ENCODE assay signal across 16 cellular contexts in genomic region chr1:233261615-233262168, GRCh38. TPM values are rescaled to one million over a fixed set of nuclear protein-coding genes. Genes with fewer than 3 reads are reported as not detected.
A peak's percentile ranks its signal among the peaks of the same experiment; 100 is the strongest.
DNase-seq lines count a peak whose midpoint lies in the region; ATAC-seq, FAIRE-seq and TF ChIP-seq lines count a peak whose summit lies in the region.
"Had no signal": no experiment of that assay in that cellular context is flagged by ENCODE, and none has a peak within 500 bp of the region (broad histone marks: within the 10 kb centered on the region; RNA-seq: fewer than 3 reads in every experiment).

No MANE protein-coding gene starts in this region.

- no peaks in the 10 kb centered on the region for H4K20me1 ChIP-seq in HepG2 (ENCODE audit: insufficient read depth, low read length)

- H3K4me2 ChIP-seq in HepG2 (ENCODE audit: low read depth, low read length) = peak overlapping the region; percentile 20; the same call in 1 of the 2 replicates

- TF ChIP-seq POLR2A in HepG2 (IDR thresholded peaks at IDR 0.05; ENCODE audit: insufficient read depth in 1 of 2, low read depth in 2 of 2, low read length in 2 of 2) = no peak

- intact Hi-C loops in HepG2 (cut with micrococcal nuclease; ENCODE audit: unreplicated experiment) = no loop called here

- H3K4me1 Mint-ChIP-seq in activated naive CD8-positive, alpha-beta T cell treated with anti-CD3 and anti-CD28 coated beads for 36 hours = peaks cover 4% of the 10 kb centered on the region

- in situ Hi-C loops in HepG2 (cut with HindIII; ENCODE audit: extremely low pct_ligation_motif_present, low pct_unique_long_range_greater_than_20kb) = no loop called here

- TF ChIP-seq EP300 in HepG2 (IDR thresholded peaks at IDR 0.05; ENCODE audit: low read depth in 2 of 2, low read length in 2 of 2) (no peak), HepG2 (CRISPR knock-in tag; IDR thresholded peaks at IDR 0.05; ENCODE audit: borderline replicate concordance) (no peak)

- H3K27me3 Mint-ChIP-seq in activated naive CD8-positive, alpha-beta T cell treated with anti-CD3 and anti-CD28 coated beads for 36 hours = no peaks in the 10 kb centered on the region
- H3K27me3 Mint-ChIP-seq: CD4-positive, alpha-beta memory T cell; dendritic cell treated with granulocyte-macrophage colony-stimulating factor and Interleukin-4, amounts not matched to agents 40 ng/mL and 50 ng/mL, for 4 days had no signal

- no peaks in the 10 kb centered on the region for H3K9me3 Mint-ChIP-seq in activated naive CD8-positive, alpha-beta T cell treated with anti-CD3 and anti-CD28 coated beads for 36 hours
- H3K9me3 Mint-ChIP-seq: CD4-positive, alpha-beta memory T cell; dendritic cell treated with granulocyte-macrophage colony-stimulating factor and Interleukin-4, amounts not matched to agents 40 ng/mL and 50 ng/mL, for 4 days had no signal

- peaks cover 12% of the 10 kb centered on the region for H3K4me1 ChIP-seq in HepG2 (ENCODE audit: insufficient read depth, low read length)
- H3K4me1 ChIP-seq: sigmoid colon had no signal

- CTCF ChIA-PET in HepG2 (lab: Yijun Ruan, JAX; ENCODE audit: low intra/inter-chr PET ratio, low total read pairs) = no interaction called here

- H3K36me3 ChIP-seq in HepG2 (replicated peaks in 1 of 2; ENCODE audit: control insufficient read depth in 1 of 2, insufficient read depth in 2 of 2, low read length in 2 of 2) = no peaks in the 10 kb centered on the region
- H3K36me3 ChIP-seq: MG63 had no signal

- no peaks in the 10 kb centered on the region for H3K9me3 ChIP-seq in HepG2 (ENCODE audit: low read length)
- H3K9me3 ChIP-seq: MG63, sigmoid colon, thoracic aorta had no signal

- 67% methylated on average over 7 of the region's 8 CpGs for WGBS in HepG2 (ENCODE audit: low lambda C conversion rate)

- POLR2A ChIA-PET in HepG2 (lab: Yijun Ruan, JAX) = no interaction called here

- no peak overlapping the region for H3K27ac Mint-ChIP-seq in activated naive CD8-positive, alpha-beta T cell treated with anti-CD3 and anti-CD28 coated beads for 36 hours
- H3K27ac Mint-ChIP-seq: dendritic cell treated with granulocyte-macrophage colony-stimulating factor and Interleukin-4, amounts not matched to agents 40 ng/mL and 50 ng/mL, for 4 days had no signal

- DNase-seq in HepG2 (ENCODE audit: low spot score) (no peak), hippocampal formation (lab: John Stamatoyannopoulos, UW) (no peak), globus pallidus (ENCODE audit: low spot score) (no peak), ecto neural progenitor cell (ENCODE audit: low spot score) (no peak)
- no peak for DNase-seq in activated naive CD8-positive, alpha-beta T cell treated with anti-CD3 and anti-CD28 coated beads for 36 hours
- DNase-seq: activated CD8-positive, alpha-beta memory T cell treated with anti-CD3 and anti-CD28 coated beads for 24 hours; CD4-positive, alpha-beta memory T cell; GM23248; MG63; NCI-H345; sigmoid colon had no signal

- H3K27me3 ChIP-seq in HepG2 (ENCODE audit: control insufficient read depth in 1 of 2, insufficient read depth in 2 of 2, low read length in 2 of 2) = no peaks in the 10 kb centered on the region; a peak in 2 of 5 replicates
- H3K27me3 ChIP-seq: MG63, sigmoid colon had no signal

- no peak overlapping the region for H3K27ac ChIP-seq in HepG2 (ENCODE audit: extremely low read length, insufficient read depth, low read length)
- H3K27ac ChIP-seq: GM23248, sigmoid colon, thoracic aorta had no signal

- peaks cover 41% of the 10 kb centered on the region for H3K36me3 Mint-ChIP-seq in activated naive CD8-positive, alpha-beta T cell treated with anti-CD3 and anti-CD28 coated beads for 36 hours

- H3K9ac ChIP-seq in HepG2 (ENCODE audit: insufficient read depth, low read depth, low read length) = no peak overlapping the region
- H3K9ac ChIP-seq: GM23248 had no signal

- TF ChIP-seq RAD21 in HepG2 (CRISPR knock-in tag; IDR thresholded peaks at IDR 0.05) = no peak

- H3K4me3 ChIP-seq in HepG2 (replicated peaks in 1 of 3; ENCODE audit: insufficient read depth in 1 of 3, low read depth in 2 of 3, low read length in 3 of 3) = no peak overlapping the region
- H3K4me3 ChIP-seq: GM23248, MG63, sigmoid colon, thoracic aorta had no signal

- BruUV-seq in HepG2 (replicated peaks; lab: Mats Ljungman, UMichigan) = no TSS peak

- ATAC-seq in GM18868 (IDR thresholded peaks at IDR 0.05; ENCODE audit: unreplicated experiment) = peak; percentile 19
- ATAC-seq in GM21529 (IDR thresholded peaks at IDR 0.05; ENCODE audit: unreplicated experiment) = peak; percentile 14
- peak; percentile 3 for ATAC-seq in HG03103 (IDR thresholded peaks at IDR 0.05; ENCODE audit: low read depth, unreplicated experiment)
- no peak for ATAC-seq in HepG2

- H3K4me3 Mint-ChIP-seq in activated naive CD8-positive, alpha-beta T cell treated with anti-CD3 and anti-CD28 coated beads for 36 hours = no peak overlapping the region
- H3K4me3 Mint-ChIP-seq: dendritic cell treated with granulocyte-macrophage colony-stimulating factor and Interleukin-4, amounts not matched to agents 40 ng/mL and 50 ng/mL, for 4 days had no signal

- H2AFZ ChIP-seq in HepG2 (ENCODE audit: low read length) = no peak overlapping the region
- H2AFZ ChIP-seq: GM23248 had no signal

- no peaks in the 10 kb centered on the region for H3K79me2 ChIP-seq in HepG2 (ENCODE audit: insufficient read depth, low read length)

- no peak for FAIRE-seq in HepG2 (lab: Jason Lieb, UNC)

- no peak for TF ChIP-seq CTCF in HepG2 (CRISPR knock-in tag; IDR thresholded peaks at IDR 0.05)

TF ChIP-seq in HepG2, 621 proteins besides CTCF, POLR2A, EP300 and RAD21:
- no peak for TF ChIP-seq ZFAT (CRISPR knock-in tag; conservative IDR thresholded peaks at IDR 0.05)
- no peak for TF ChIP-seq ZNF558 (CRISPR knock-in tag; IDR thresholded peaks at IDR 0.05; ENCODE audit: borderline replicate concordance)
- TF ChIP-seq ZNF720 (CRISPR knock-in tag; IDR thresholded peaks at IDR 0.05) = no peak
- no peak for TF ChIP-seq RBFOX2 (IDR thresholded peaks at IDR 0.05; ENCODE audit: low read depth, low read length)
- no peak for TF ChIP-seq MIER3 (CRISPR knock-in tag; IDR thresholded peaks at IDR 0.05; ENCODE audit: borderline replicate concordance)
- no peak for TF ChIP-seq ZNF607 (CRISPR knock-in tag; IDR thresholded peaks at IDR 0.05; ENCODE audit: borderline replicate concordance)
- no peak for TF ChIP-seq FLYWCH1 (CRISPR knock-in tag; IDR thresholded peaks at IDR 0.05)
- TF ChIP-seq FOXO4 (CRISPR knock-in tag; conservative IDR thresholded peaks at IDR 0.05) = no peak
- no peak for TF ChIP-seq SETDB1 (CRISPR knock-in tag; IDR thresholded peaks at IDR 0.05; ENCODE audit: borderline replicate concordance)
- no peak for TF ChIP-seq SKI (IDR thresholded peaks at IDR 0.05; ENCODE audit: partially characterized antibody)
- no peak for TF ChIP-seq HNRNPL (IDR thresholded peaks at IDR 0.05; ENCODE audit: low read depth, low read length)
- no peak for TF ChIP-seq KLF12 (CRISPR knock-in tag; IDR thresholded peaks at IDR 0.05; ENCODE audit: borderline replicate concordance)
TF ChIP-seq in HepG2: peak in this region for 0.

RNA-seq across cellular contexts. Expression of gene PCNX2, which starts 33.8 kb away (rescaled TPM):
- total RNA-seq in HepG2 (2016; rRNA removed; fragmentation: Illumina TruSeq; extraction: Trizol) = 0.11 TPM in 1 of 2 replicates, not detected in the other
- not detected in 2 replicates for total RNA-seq in HepG2 (2016; cell fraction: cytosol; rRNA removed; fragmentation: Illumina TruSeq; extraction: Trizol; ENCODE audit: low read depth)
- total RNA-seq in HepG2 (2016; cell fraction: insoluble cytoplasmic fraction; rRNA removed; fragmentation: Illumina TruSeq; extraction: Trizol) = not detected in 2 replicates
- not detected in 2 replicates for total RNA-seq in HepG2 (2016; cell fraction: membrane; rRNA removed; fragmentation: Illumina TruSeq; extraction: Trizol)
- not detected in 2 replicates for total RNA-seq in HepG2 (2016; cell fraction: nucleus; rRNA removed; fragmentation: Illumina TruSeq; extraction: Trizol)
- 0.13 and 0.42 TPM in 2 replicates for polyA plus RNA-seq in HepG2 (2011; rRNA removed)
- 0.06 and 0.12 TPM in 2 replicates for polyA plus RNA-seq in HepG2 (2011; cell fraction: cytosol; rRNA removed)
- 0.33 and 0.39 TPM in 2 replicates for polyA plus RNA-seq in HepG2 (2011; cell fraction: nucleus; rRNA removed)
- polyA plus RNA-seq in HepG2 (2012) = 0.21 TPM in 1 of 2 replicates, not detected in the other
- polyA plus RNA-seq in HepG2 (2016; cell fraction: cytosol; fragmentation: Illumina TruSeq; extraction: Trizol; ENCODE audit: low read depth) = not detected in 2 replicates
- not detected in 2 replicates for polyA plus RNA-seq in HepG2 (2016; cell fraction: insoluble cytoplasmic fraction; fragmentation: Illumina TruSeq; extraction: Trizol; ENCODE audit: low read depth)
- not detected in 2 replicates for polyA plus RNA-seq in HepG2 (2016; cell fraction: membrane; fragmentation: Illumina TruSeq; extraction: Trizol; ENCODE audit: low read depth)
- polyA plus RNA-seq in HepG2 (2016; cell fraction: nucleus; fragmentation: Illumina TruSeq; extraction: Trizol; ENCODE audit: insufficient read depth, low read depth) = not detected in 2 replicates
- 61.8 TPM in 1 of 2 replicates, not detected in the other for polyA minus RNA-seq in HepG2 (2011; rRNA and poly(A)+ RNA removed; ENCODE audit: low replicate concordance)
- 0.26 and 0.49 TPM in 2 replicates for polyA minus RNA-seq in HepG2 (2011; cell fraction: cytosol; rRNA and poly(A)+ RNA removed)
- 0.26 TPM in 1 of 2 replicates, not detected in the other for polyA minus RNA-seq in HepG2 (2011; cell fraction: nucleus; rRNA and poly(A)+ RNA removed)
- total RNA-seq in activated naive CD8-positive, alpha-beta T cell treated with anti-CD3 and anti-CD28 coated beads for 36 hours = 10 to 100 TPM; 10.6 to 12.5 TPM

Comparison
In these comparisons a context has a peak if more than half of its experiments do, and no peak if none do; other contexts are left out.
1. RNA of gene PCNX2, which starts 33.8 kb away (total RNA-seq): 10.6 to 12.5 TPM in activated naive CD8-positive, alpha-beta T cell treated with anti-CD3 and anti-CD28 coated beads for 36 hours; 0.11 TPM in HepG2; every median in the first group is over 4 times any median in the second.